Comparison of ENCODE assay signal across 25 cellular contexts in genomic region chr13:99517577-99517976, GRCh38.
"Had no signal": no experiment of that assay in that cellular context is flagged by ENCODE, and none has a peak within 500 bp of the region (broad histone marks: within the 10 kb centered on the region; RNA-seq: fewer than 3 reads in every experiment).

No MANE protein-coding gene starts in this region.

- H2AFZ ChIP-seq: neural progenitor cell, parathyroid adenoma had no signal

- H3K4me2 ChIP-seq: neural progenitor cell had no signal

- H3K9me3 Mint-ChIP-seq: naive thymus-derived CD4-positive, alpha-beta T cell; nephron; neural progenitor cell; stimulated activated effector memory CD8-positive, alpha-beta T cell treated with anti-CD3 and anti-CD28 coated beads, Interleukin-12 subunit alpha, Interleukin-12 subunit beta, amount 100 ng/mL, for 72 hours had no signal

- H3K27ac ChIP-seq: esophagus squamous epithelium, gastrocnemius medialis, neural progenitor cell, parathyroid adenoma, right lobe of liver, stomach, thyroid gland, vagina had no signal

- DNase-seq: dorsolateral prefrontal cortex; effector memory CD4-positive, alpha-beta T cell; erythroblast; esophagus squamous epithelium; gastrocnemius medialis; head of caudate nucleus; kidney; mesendoderm; midbrain; naive thymus-derived CD4-positive, alpha-beta T cell; right lobe of liver; stimulated activated CD4-positive, alpha-beta T cell treated with anti-CD3 and anti-CD28 coated beads, Interleukin-2, amount 100 ng/mL, for 24 hours; stimulated activated CD4-positive, alpha-beta T cell treated with anti-CD3 and anti-CD28 coated beads, Interleukin-4, amount 100 ng/mL, for 24 hours; stimulated activated naive CD4-positive, alpha-beta T cell treated with Interleukin-2 at 50 U/mL for 16 hours; stomach; thyroid gland; trophoblast cell had no signal

- H3K4me1 ChIP-seq: neural progenitor cell, parathyroid adenoma had no signal

- H3K27me3 ChIP-seq: dorsolateral prefrontal cortex, esophagus squamous epithelium, gastrocnemius medialis, neural progenitor cell, right lobe of liver, stomach, thyroid gland, vagina had no signal

- ATAC-seq: gastrocnemius medialis; left lobe of liver; naive thymus-derived CD4-positive, alpha-beta T cell; right lobe of liver; stimulated activated effector memory CD8-positive, alpha-beta T cell treated with anti-CD3 and anti-CD28 coated beads, Interleukin-12 subunit alpha, Interleukin-12 subunit beta, amount 100 ng/mL, for 72 hours had no signal

- H3K4me3 ChIP-seq: dorsolateral prefrontal cortex, esophagus squamous epithelium, gastrocnemius medialis, lung, neural progenitor cell, right lobe of liver, stomach, thyroid gland, vagina had no signal

- H3K27ac Mint-ChIP-seq: naive thymus-derived CD4-positive, alpha-beta T cell; nephron; neural progenitor cell; progenitor cell of endocrine pancreas; stimulated activated effector memory CD8-positive, alpha-beta T cell treated with anti-CD3 and anti-CD28 coated beads, Interleukin-12 subunit alpha, Interleukin-12 subunit beta, amount 100 ng/mL, for 72 hours had no signal

- H3K4me3 Mint-ChIP-seq: naive thymus-derived CD4-positive, alpha-beta T cell; nephron; neural progenitor cell; stimulated activated effector memory CD8-positive, alpha-beta T cell treated with anti-CD3 and anti-CD28 coated beads, Interleukin-12 subunit alpha, Interleukin-12 subunit beta, amount 100 ng/mL, for 72 hours had no signal

- H3K27me3 Mint-ChIP-seq: naive thymus-derived CD4-positive, alpha-beta T cell; progenitor cell of endocrine pancreas had no signal

- H3K4me1 Mint-ChIP-seq: neural progenitor cell had no signal

- H3K9ac ChIP-seq: neural progenitor cell, parathyroid adenoma had no signal

- H3K36me3 ChIP-seq: neural progenitor cell had no signal

- H3K9me3 ChIP-seq: esophagus squamous epithelium, gastrocnemius medialis, right lobe of liver, stomach, thyroid gland, vagina had no signal
